In genomic region chr19:19138110-19138981, GRCh38 we compare ENCODE assay signal across 8 cellular contexts. TPM values are rescaled to one million over a fixed set of nuclear protein-coding genes. Genes with fewer than 3 reads are reported as not detected.
DNase-seq lines count a peak whose midpoint lies in the region; ATAC-seq and TF ChIP-seq lines count a peak whose summit lies in the region.

Gene TMEM161A (minus strand): TSS chr19:19138478. CDS start chr19:19138428, 50 bp downstream.

- peak within 1 kb of the TSS; percentile 69 for H3K4me3 ChIP-seq in suprapubic skin

- peak; percentile 98 for ATAC-seq in HG02610 (IDR thresholded peaks at IDR 0.05; ENCODE audit: unreplicated experiment)
- peak; percentile 100 for ATAC-seq in SK-N-SH treated with all-trans-retinoic acid at 6 μM for 48 hours

- TF ChIP-seq EP300 in suprapubic skin (IDR thresholded peaks at IDR 0.05) = no peak

- H3K27ac ChIP-seq in suprapubic skin = no peak within 1 kb of the TSS

- 3% methylated on average over 37 of the region's 42 CpGs for WGBS in suprapubic skin

- CTCF ChIA-PET in GM10248 (lab: Yijun Ruan, JAX) = interaction anchor here (0.8 to 14.3 kb wide), 6 partner anchors 10 to 86 kb away, joined by 3 to 302 read pairs (median 6); partner anchors contain the start of gene MEF2B

- no peak for TF ChIP-seq POLR2A in suprapubic skin (IDR thresholded peaks at IDR 0.05)

- H3K9me3 ChIP-seq in suprapubic skin = no peaks in the 10 kb centered on the region

- TF ChIP-seq CTCF in GM10248 (IDR thresholded peaks at IDR 0.05; ENCODE audit: control extremely low read depth, extremely low read depth, low read depth, missing control alignments) (no peak), suprapubic skin (IDR thresholded peaks at IDR 0.05) (no peak)

- no peaks in the 10 kb centered on the region for H3K36me3 ChIP-seq in suprapubic skin

- H3K27me3 ChIP-seq in suprapubic skin = no peaks in the 10 kb centered on the region

- H3K4me1 ChIP-seq in suprapubic skin = peaks cover 12% of the 10 kb centered on the region

- POLR2A ChIA-PET in GM10248 (lab: Yijun Ruan, JAX) = no interaction called here

- DNase-seq in GM10248 (ENCODE audit: extremely low spot score) = peak; percentile 100
- DNase-seq in NCI-H1092 treated with DMSO at 0.1 percent for 48 hours (lab: John Stamatoyannopoulos, UW) = peak; percentile 95
- peak; percentile 97 for DNase-seq in activated naive CD4-positive, alpha-beta T cell treated with anti-CD3 and anti-CD28 coated beads, Interleukin-2, amount 50 U/mL, for 16 hours
- peak; percentile 92 for DNase-seq in glomerular endothelial cell (ENCODE audit: extremely low read depth, low read depth, low spot score)
- DNase-seq in occipital lobe (lab: John Stamatoyannopoulos, UW) = peak; percentile 97
- DNase-seq in suprapubic skin (ENCODE audit: low spot score in 2 of 2) = peak; percentile 98 to 99

TF ChIP-seq in SK-N-SH treated with all-trans-retinoic acid at 6 μM for 48 hours, 23 proteins besides CTCF, POLR2A, EP300 and RAD21:
- TF ChIP-seq ISL1 (CRISPR knock-in tag; IDR thresholded peaks at IDR 0.05) = no peak
- TF ChIP-seq ZFP3 (CRISPR knock-in tag; IDR thresholded peaks at IDR 0.05) = no peak
- no peak for TF ChIP-seq PATZ1 (CRISPR knock-in tag; IDR thresholded peaks at IDR 0.05; ENCODE audit: borderline replicate concordance)
- no peak for TF ChIP-seq OSR1 (CRISPR knock-in tag; IDR thresholded peaks at IDR 0.05)
- TF ChIP-seq ZFP30 (CRISPR knock-in tag; IDR thresholded peaks at IDR 0.05) = no peak
- TF ChIP-seq ZNF8 (CRISPR knock-in tag; IDR thresholded peaks at IDR 0.05) = no peak
- TF ChIP-seq BACH2 (CRISPR knock-in tag; IDR thresholded peaks at IDR 0.05; ENCODE audit: borderline replicate concordance) = no peak
- TF ChIP-seq CSDC2 (CRISPR knock-in tag; IDR thresholded peaks at IDR 0.05) = 0 out of 2 replicates have a peak, but pooled peaks have one; percentile 18

RNA-seq across cellular contexts. Expression of gene TMEM161A, which starts in this region (rescaled TPM):
- 22.0 and 22.6 TPM in 2 replicates for total RNA-seq in glomerular endothelial cell
- total RNA-seq in occipital lobe = 6.2 TPM
- 10 to 100 TPM; 23.4 to 31.8 (median 27.9) TPM for total RNA-seq in suprapubic skin
